19 cellular contexts compared by ENCODE assay signal in genomic region chr3:48747703-48748102, GRCh38. TPM values are rescaled to one million over a fixed set of nuclear protein-coding genes. Genes with fewer than 3 reads are reported as not detected.
A peak's percentile ranks its signal among the peaks of the same experiment; 100 is the strongest.
DNase-seq lines count a peak whose midpoint lies in the region; ATAC-seq and TF ChIP-seq lines count a peak whose summit lies in the region.
"Had no signal": no experiment of that assay in that cellular context is flagged by ENCODE, and none has a peak within 500 bp of the region (broad histone marks: within the 10 kb centered on the region; RNA-seq: fewer than 3 reads in every experiment).

No MANE protein-coding gene starts in this region.

- H3K9me2 ChIP-seq in GM23338 (ENCODE audit: insufficient read depth): no peaks in the 10 kb centered on the region

- no peaks in the 10 kb centered on the region for H3K4me1 ChIP-seq in A673 (ENCODE audit: insufficient read depth, low read length, poor library complexity, severe bottlenecking)
- H3K4me1 ChIP-seq in heart left ventricle: peaks cover 5 to 53% (median 24%) of the 10 kb centered on the region in 12 donors
- H3K4me1 ChIP-seq in prostate gland (replicated peaks): peaks cover 11% of the 10 kb centered on the region
- H3K4me1 ChIP-seq in GM23338 (ENCODE audit: insufficient read depth): no peaks in the 10 kb centered on the region

- H3K9me3 ChIP-seq in A673 (ENCODE audit: low read depth, low read length, poor library complexity, severe bottlenecking): no peaks in the 10 kb centered on the region
- H3K9me3 ChIP-seq in heart left ventricle: no peaks in the 10 kb centered on the region
- no peaks in the 10 kb centered on the region for H3K9me3 ChIP-seq in prostate gland
- H3K9me3 ChIP-seq: tibial artery had no signal

- no peak for DNase-seq in A673 (ENCODE audit: low spot score)
- DNase-seq in NCI-H2196 treated with DMSO at 0.1 percent for 48 hours (lab: John Stamatoyannopoulos, UW; ENCODE audit: unreplicated experiment): peak; percentile 21
- DNase-seq in heart left ventricle: peak in 4 of 5 donors; percentile 25 to 76 (median 54)
- DNase-seq in prostate gland (ENCODE audit: low spot score): peak; percentile 83
- no peak for DNase-seq in GM23338 (ENCODE audit: low spot score)
- DNase-seq in cerebellar nuclear complex (lab: John Stamatoyannopoulos, UW): no peak
- DNase-seq: activated CD4-positive, alpha-beta T cell treated with anti-CD3 and anti-CD28 coated beads for 36 hours; activated CD8-positive, alpha-beta memory T cell treated with anti-CD3 and anti-CD28 coated beads, Interleukin-2, amount 50 U/mL, for 4 hours; activated naive CD4-positive, alpha-beta T cell treated with anti-CD3 and anti-CD28 coated beads, Interleukin-2, amount 50 U/mL, for 16 hours; brain microvascular endothelial cell; COR-L47; GDM1; Kasumi-1; NCI-H146; NK-92 treated with Interleukin-12 subunit alpha and Interleukin-12 subunit beta, amount 100 ng/mL, for 24 hours; SIG-M5; tibial artery had no signal

- peaks cover 7% of the 10 kb centered on the region; the same call in 2 of the 3 replicates for H3K36me3 Mint-ChIP-seq in GM23338 (ENCODE audit: low read depth)

- POLR2A ChIA-PET in A673 (lab: Charles Lee; ENCODE audit: low non-redundant PET): no interaction called here

- 18 to 30% (median 25%) methylated on average over 4 of the region's 4 CpGs for WGBS in heart left ventricle, 4 donors
- 8% methylated on average over 4 of the region's 4 CpGs for WGBS in prostate gland

- intact Hi-C loops in A673 (cut with micrococcal nuclease; ENCODE audit: unreplicated experiment) (no loop called here), heart left ventricle (cut with DNase I) (no loop called here), prostate gland (cut with DNase I) (loop anchor here (5.0 kb wide), 1 partner anchor 100 kb away; the partner anchor contains the start of gene PRKAR2A)

- no peak overlapping the region for H3K4me3 Mint-ChIP-seq in GM23338
- H3K4me3 Mint-ChIP-seq: activated CD4-positive, alpha-beta T cell treated with anti-CD3 and anti-CD28 coated beads for 36 hours had no signal

- no peak overlapping the region for H2AFZ ChIP-seq in GM23338

- no peak overlapping the region for H3K27ac Mint-ChIP-seq in GM23338
- H3K27ac Mint-ChIP-seq: activated CD4-positive, alpha-beta T cell treated with anti-CD3 and anti-CD28 coated beads for 36 hours had no signal

- no peaks in the 10 kb centered on the region for H3K27me3 Mint-ChIP-seq in GM23338 (ENCODE audit: insufficient read depth, low read depth, poor library complexity)
- H3K27me3 Mint-ChIP-seq: activated CD4-positive, alpha-beta T cell treated with anti-CD3 and anti-CD28 coated beads for 36 hours had no signal

- ATAC-seq in heart left ventricle: peak; percentile 65 to 84 (median 78)
- no peak for ATAC-seq in GM23338
- ATAC-seq in GM21737 (IDR thresholded peaks at IDR 0.05; ENCODE audit: unreplicated experiment): no peak
- ATAC-seq in HG02840 (IDR thresholded peaks at IDR 0.05; ENCODE audit: low FRiP score, unreplicated experiment): no peak
- ATAC-seq: activated CD4-positive, alpha-beta T cell treated with anti-CD3 and anti-CD28 coated beads for 36 hours had no signal

- H3K4me1 Mint-ChIP-seq in GM23338: no peaks in the 10 kb centered on the region
- H3K4me1 Mint-ChIP-seq: activated CD4-positive, alpha-beta T cell treated with anti-CD3 and anti-CD28 coated beads for 36 hours had no signal

- H3K4me2 ChIP-seq in GM23338: no peak overlapping the region

- no peaks in the 10 kb centered on the region for H4K20me1 ChIP-seq in GM23338 (replicated peaks; ENCODE audit: insufficient read depth)

- BruUV-seq in A673 (replicated peaks; lab: Mats Ljungman, UMichigan): TSS peak; percentile 18

- H3K4me3 ChIP-seq in A673 (ENCODE audit: low read depth, low read length, poor library complexity, severe bottlenecking) (no peak overlapping the region), heart left ventricle (no peak overlapping the region), prostate gland (no peak overlapping the region), GM23338 (no peak overlapping the region)
- H3K4me3 ChIP-seq: tibial artery had no signal

- CTCF ChIA-PET in A673 (lab: Charles Lee): no interaction called here

- peaks cover 3% of the 10 kb centered on the region; the same call in 1 of the 3 replicates for H3K9me3 Mint-ChIP-seq in GM23338

- H3K27me3 ChIP-seq in A673 (replicated peaks; ENCODE audit: insufficient read depth, low read depth, low read length, poor library complexity): no peaks in the 10 kb centered on the region
- no peaks in the 10 kb centered on the region for H3K27me3 ChIP-seq in heart left ventricle
- no peaks in the 10 kb centered on the region for H3K27me3 ChIP-seq in prostate gland (replicated peaks; ENCODE audit: insufficient read depth)
- H3K27me3 ChIP-seq in GM23338 (ENCODE audit: insufficient read depth): no peaks in the 10 kb centered on the region
- H3K27me3 ChIP-seq: brain microvascular endothelial cell, tibial artery had no signal

- H3K27ac ChIP-seq in A673 (ENCODE audit: low read depth, low read length, poor library complexity, severe bottlenecking): no peak overlapping the region
- peak overlapping the region; percentile 53 to 93 (median 70) for H3K27ac ChIP-seq in heart left ventricle
- peak overlapping the region; percentile 72 to 76 for H3K27ac ChIP-seq in prostate gland
- H3K27ac ChIP-seq in GM23338 (ENCODE audit: low read depth): no peak overlapping the region
- H3K27ac ChIP-seq: brain microvascular endothelial cell, tibial artery had no signal

- no peak for TF ChIP-seq CTCF in A673 (conservative IDR thresholded peaks at IDR 0.05; ENCODE audit: low read depth, low read length)
- TF ChIP-seq CTCF in heart left ventricle (IDR thresholded peaks at IDR 0.05): no peak
- no peak for TF ChIP-seq CTCF in prostate gland (IDR thresholded peaks at IDR 0.05)
- TF ChIP-seq CTCF in GM23338 (conservative IDR thresholded peaks at IDR 0.05; ENCODE audit: low read depth in 2 of 2): no peak

- no peaks in the 10 kb centered on the region for H3F3A ChIP-seq in GM23338 (replicated peaks; ENCODE audit: low read depth)

- no peaks in the 10 kb centered on the region for H3K79me2 ChIP-seq in GM23338 (replicated peaks; ENCODE audit: insufficient read depth)

- H3K36me3 ChIP-seq in A673 (ENCODE audit: insufficient read depth, low read length, poor library complexity, severe bottlenecking) (peaks cover 2% of the 10 kb centered on the region), heart left ventricle (peaks cover 0 to 57% (median 40%) of the 10 kb centered on the region in 9 donors), prostate gland (peaks cover 0 to 5% of the 10 kb centered on the region in 2 donors), GM23338 (ENCODE audit: insufficient read depth) (no peaks in the 10 kb centered on the region)

- TF ChIP-seq POLR2A in heart left ventricle (IDR thresholded peaks at IDR 0.05) (no peak), prostate gland (IDR thresholded peaks at IDR 0.05) (no peak)

TF ChIP-seq in GM23338, 12 proteins besides CTCF, POLR2A, EP300 and RAD21:
- no peak for TF ChIP-seq ZNF331 (CRISPR knock-in tag; IDR thresholded peaks at IDR 0.05; ENCODE audit: low read depth)

RNA-seq across cellular contexts. Expression of gene IP6K2, which starts 30.7 kb away (rescaled TPM):
- total RNA-seq in A673 (2021) (62.5 and 72.0 TPM in 2 replicates), heart left ventricle (10 to 100 TPM; 14.1 to 35.5 (median 25.6) TPM), prostate gland (100 to 1,000 TPM; 112 to 165 TPM)
- polyA plus RNA-seq in heart left ventricle (10 to 100 TPM; 33.4 to 42.7 TPM), GM23338 (2016; fragmentation: Nextera tagmentation; extraction: Ambion mirVana) (85.3 and 97.4 TPM in 2 replicates)
- 94.1 and 97.0 TPM in 2 replicates for total RNA-seq in GM23338 (2014; rRNA removed; shearing (Covaris generic))

Comparison
In these comparisons a context has a peak if more than half of its experiments do, and no peak if none do; other contexts are left out.
1. DNase-seq: peak in NCI-H2196 treated with DMSO at 0.1 percent for 48 hours (single experiment), heart left ventricle (4 of 5) and prostate gland (single experiment); none in A673 (single experiment), GM23338 (single experiment) and cerebellar nuclear complex (0 of 2).
2. H3K27ac ChIP-seq: peak in heart left ventricle (12 of 12) and prostate gland (2 of 2); none in A673 (single experiment) and GM23338 (single experiment).
3. ATAC-seq: peak in heart left ventricle (4 of 4); none in GM23338 (single experiment), GM21737 (single experiment) and HG02840 (single experiment).